Comparison of ENCODE assay signal across 9 cellular contexts in genomic region chr11:6608011-6608410, GRCh38. TPM values are rescaled to one million over a fixed set of nuclear protein-coding genes. Genes with fewer than 3 reads are reported as not detected.
A peak's percentile ranks its signal among the peaks of the same experiment; 100 is the strongest.
DNase-seq lines count a peak whose midpoint lies in the region; ATAC-seq, FAIRE-seq and TF ChIP-seq lines count a peak whose summit lies in the region.
"Had no signal": no experiment of that assay in that cellular context is flagged by ENCODE, and none has a peak within 500 bp of the region (broad histone marks: within the 10 kb centered on the region; RNA-seq: fewer than 3 reads in every experiment).

No MANE protein-coding gene starts in this region.

- peaks cover 15% of the 10 kb centered on the region for H3K4me1 Mint-ChIP-seq in CD14-positive monocyte

- H3K4me2 ChIP-seq in H1 (ENCODE audit: insufficient read depth in 1 of 2, low read depth in 2 of 2, low read length in 2 of 2): no peak overlapping the region
- H3K4me2 ChIP-seq in trophoblast cell (ENCODE audit: low read length): no peak overlapping the region

- DNase-seq in CD14-positive monocyte (ENCODE audit: low spot score) (no peak), NB4 (ENCODE audit: low read depth) (no peak), H1 (ENCODE audit: low read depth in 1 of 2, low spot score in 2 of 2) (peak in 1 of 2 experiments; percentile 20), trophoblast cell (peak; percentile 64 to 75), cerebellum (ENCODE audit: low spot score) (no peak), NCI-H146 treated with DMSO at 0.1 percent for 48 hours (lab: John Stamatoyannopoulos, UW; ENCODE audit: unreplicated experiment) (no peak)
- no peak for DNase-seq in stimulated activated CD4-positive, alpha-beta T cell treated with anti-CD3 and anti-CD28 coated beads, Interleukin-2, amount 100 ng/mL, for 48 hours
- DNase-seq: cortex of kidney had no signal

- H2BK5ac ChIP-seq in H1 (ENCODE audit: low read depth, low read length): peak overlapping the region; percentile 15; the same call in 1 of the 2 replicates
- peak overlapping the region; percentile 65 for H2BK5ac ChIP-seq in trophoblast cell (ENCODE audit: low read depth, low read length, poor library complexity)

- no peak overlapping the region for H2BK20ac ChIP-seq in H1 (ENCODE audit: low read length)

- CTCF ChIA-PET in H1 (lab: Charles Lee; ENCODE audit: partially characterized antibody): interaction anchor here (1.0 to 2.2 kb wide), 2 partner anchors 10 to 40 kb away, joined by 4 to 10 read pairs; partner anchors contain the start of gene TPP1

- H3K36me3 Mint-ChIP-seq in CD14-positive monocyte: peaks cover 42 to 54% of the 10 kb centered on the region in 2 donors

- peak overlapping the region in 6 of 7 donors; percentile 4 to 88 (median 61) for H3K27ac Mint-ChIP-seq in CD14-positive monocyte

- H3K27ac ChIP-seq in H1 (ENCODE audit: low read depth, low read length) (peak overlapping the region; percentile 9; the same call in 1 of the 2 replicates), trophoblast cell (ENCODE audit: low read depth, low read length) (peak overlapping the region; percentile 86)

- intact Hi-C loops in CD14-positive monocyte (cut with micrococcal nuclease): loop anchor here in 1 of 2 donors (10.0 kb wide), 1 partner anchor 123 kb away; the partner anchor contains the start of genes ARFIP2 and TIMM10B

- no peaks in the 10 kb centered on the region for H3K9me3 Mint-ChIP-seq in CD14-positive monocyte

- peak overlapping the region; percentile 16 for H3K4me3 ChIP-seq in NB4 (ENCODE audit: low read depth, low read length)
- H3K4me3 ChIP-seq in H1 (ENCODE audit: extremely low read depth in 1 of 4, insufficient read depth in 2 of 4, low read depth in 3 of 4, low read length in 4 of 4): no peak overlapping the region
- H3K4me3 ChIP-seq in trophoblast cell (ENCODE audit: low read depth, low read length): no peak overlapping the region

- H3K36me3 ChIP-seq in H1 (ENCODE audit: control insufficient read depth in 2 of 4, insufficient read depth in 4 of 4, low read length in 3 of 4): peaks cover 17 to 36% (median 31%) of the 10 kb centered on the region in 4 experiments
- H3K36me3 ChIP-seq in trophoblast cell (ENCODE audit: control insufficient read depth in 1 of 2, insufficient read depth in 2 of 2, low read length in 2 of 2): peaks cover 38 to 40% of the 10 kb centered on the region in 2 experiments

- peaks cover 20% of the 10 kb centered on the region for H3K23me2 ChIP-seq in H1 (ENCODE audit: low read depth, low read length)

- H3K27me3 ChIP-seq in H1 (replicated peaks in 1 of 4; ENCODE audit: control insufficient read depth in 3 of 4, extremely low read depth in 1 of 4, insufficient read depth in 3 of 4, low read length in 3 of 4) (no peaks in the 10 kb centered on the region), trophoblast cell (ENCODE audit: insufficient read depth, low read length) (no peaks in the 10 kb centered on the region)

- POLR2A ChIA-PET in H1 (lab: Charles Lee; ENCODE audit: partially characterized antibody): interaction anchor here (1.3 to 4.8 kb wide), 12 partner anchors 8 to 131 kb away, joined by 3 to 31 read pairs (median 4); partner anchors contain the start of gene TPP1

- no peak overlapping the region for H4K12ac ChIP-seq in trophoblast cell (ENCODE audit: low read depth, low read length)

- H4K20me1 ChIP-seq in H1 (replicated peaks in 1 of 2; ENCODE audit: control insufficient read depth in 1 of 2, insufficient read depth in 2 of 2, low read length in 2 of 2): no peaks in the 10 kb centered on the region

- H3K18ac ChIP-seq in H1 (ENCODE audit: extremely low read depth, low read length) (no peak overlapping the region), trophoblast cell (ENCODE audit: low read length) (peak overlapping the region; percentile 55)

- H3K9ac ChIP-seq in H1 (replicated peaks in 1 of 4; ENCODE audit: extremely low read depth in 1 of 4, low read depth in 3 of 4, low read length in 3 of 4): no peak overlapping the region
- no peak overlapping the region for H3K9ac ChIP-seq in trophoblast cell (ENCODE audit: low read length)

- ATAC-seq in GM21526 (IDR thresholded peaks at IDR 0.05; ENCODE audit: low FRiP score, unreplicated experiment): no peak

- no peak for FAIRE-seq in H1 (lab: Jason Lieb, UNC)

- H3K9me3 ChIP-seq in H1 (ENCODE audit: insufficient read depth in 2 of 2, low read depth in 1 of 2, low read length in 1 of 2) (no peaks in the 10 kb centered on the region), trophoblast cell (ENCODE audit: insufficient read depth, low read depth, low read length) (no peaks in the 10 kb centered on the region)

- no peak overlapping the region for H2AFZ ChIP-seq in H1 (ENCODE audit: low read length)
- H2AFZ ChIP-seq in trophoblast cell (ENCODE audit: insufficient read depth, low read length, poor library complexity): no peak overlapping the region

- no peaks in the 10 kb centered on the region for H3K27me3 Mint-ChIP-seq in CD14-positive monocyte (ENCODE audit: low read depth in 3 of 3)

- H2AK5ac ChIP-seq in H1 (ENCODE audit: low read depth, low read length) (no peak overlapping the region), trophoblast cell (ENCODE audit: low read length) (peak overlapping the region; percentile 86)

- no peak overlapping the region for H2BK15ac ChIP-seq in H1 (ENCODE audit: low read length)

- TF ChIP-seq EP300 in H1 (IDR thresholded peaks at IDR 0.05; ENCODE audit: borderline replicate concordance in 1 of 2, low read depth in 2 of 2, low read length in 2 of 2): no peak

- H2BK12ac ChIP-seq in H1 (ENCODE audit: low read depth, low read length) (no peak overlapping the region), trophoblast cell (ENCODE audit: low read length) (peak overlapping the region; percentile 51)

- H3K23ac ChIP-seq in H1 (ENCODE audit: insufficient read length): no peak overlapping the region
- H3K23ac ChIP-seq in trophoblast cell (ENCODE audit: low read length): no peak overlapping the region

- H4K91ac ChIP-seq in H1 (replicated peaks; ENCODE audit: insufficient read length, low read length) (no peak overlapping the region), trophoblast cell (ENCODE audit: low read depth, low read length) (peak overlapping the region; percentile 74)

- no peak overlapping the region for H2BK120ac ChIP-seq in H1 (replicated peaks; ENCODE audit: low read depth, low read length)
- H2BK120ac ChIP-seq in trophoblast cell (ENCODE audit: insufficient read depth, low read length, poor library complexity): peak overlapping the region; percentile 26

- H4K5ac ChIP-seq in H1 (ENCODE audit: insufficient read length, low read depth, low read length): no peak overlapping the region

- H3K14ac ChIP-seq in H1 (ENCODE audit: insufficient read length) (no peak overlapping the region), trophoblast cell (ENCODE audit: low read length) (peak overlapping the region; percentile 77)

- H4K8ac ChIP-seq in H1 (ENCODE audit: extremely low read depth, insufficient read depth, low read length) (no peak overlapping the region), trophoblast cell (ENCODE audit: low read depth, low read length) (peak overlapping the region; percentile 32)

- H3K4ac ChIP-seq in H1 (replicated peaks; ENCODE audit: insufficient read length, low read depth, low read length) (no peak overlapping the region), trophoblast cell (ENCODE audit: low read depth, low read length) (peak overlapping the region; percentile 45)

- no peak for TF ChIP-seq POLR2A in NB4 (IDR thresholded peaks at IDR 0.05; ENCODE audit: extremely low read depth, insufficient read length)
- peak in 1 of 2 experiments; percentile 34; a peak in 2 of 3 replicates for TF ChIP-seq POLR2A in H1 (IDR thresholded peaks at IDR 0.05; ENCODE audit: control extremely low read depth in 1 of 2, low read depth in 2 of 2, low read length in 2 of 2)

- 91% methylated on average over 9 of the region's 9 CpGs; no CpG with 5 or more reads in 1 of the 2 experiments for WGBS in H1 (ENCODE audit: extremely low coverage in 1 of 2, insufficient coverage in 1 of 2, insufficient read length in 1 of 2, insufficient replicate concordance in 2 of 2, low coverage in 1 of 2, low lambda C conversion rate in 2 of 2, missing lambda C conversion rate in 1 of 2), 2 experiments
- WGBS in trophoblast cell (ENCODE audit: extremely low coverage, insufficient coverage, insufficient read length): no CpG with 5 or more reads among the region's 9 CpGs

- H3K4me3 Mint-ChIP-seq in CD14-positive monocyte: no peak overlapping the region

- peaks cover 0 to 43% of the 10 kb centered on the region in 2 experiments; a peak in 3 of 4 replicates for H3K79me2 ChIP-seq in H1 (ENCODE audit: control insufficient read depth in 1 of 2, insufficient read depth in 2 of 2, low read length in 2 of 2)
- peaks cover 29% of the 10 kb centered on the region for H3K79me2 ChIP-seq in trophoblast cell (ENCODE audit: control insufficient read depth, insufficient read depth, low read length, poor library complexity)

- peaks cover 4 to 25% (median 12%) of the 10 kb centered on the region in 4 experiments for H3K4me1 ChIP-seq in H1 (replicated peaks in 1 of 4; ENCODE audit: control insufficient read depth in 3 of 4, insufficient read depth in 4 of 4, low read length in 3 of 4)
- peaks cover 12 to 29% of the 10 kb centered on the region in 2 experiments for H3K4me1 ChIP-seq in trophoblast cell (ENCODE audit: control insufficient read depth in 1 of 2, insufficient read depth in 2 of 2, low read length in 2 of 2)

- TF ChIP-seq RAD21 in H1 (IDR thresholded peaks at IDR 0.05 in 1 of 2, conservative IDR thresholded peaks at IDR 0.05 in 1 of 2; ENCODE audit: low read depth in 2 of 2, low read length in 2 of 2): no peak

- TF ChIP-seq CTCF in CD14-positive monocyte (IDR thresholded peaks at IDR 0.05): no peak
- TF ChIP-seq CTCF in NB4 (IDR thresholded peaks at IDR 0.05; ENCODE audit: low read depth, low read length): no peak
- no peak for TF ChIP-seq CTCF in H1 (IDR thresholded peaks at IDR 0.05; ENCODE audit: control extremely low read depth in 1 of 3, insufficient read depth in 1 of 3, low read depth in 1 of 3, low read length in 3 of 3)

- H3K79me1 ChIP-seq in H1 (ENCODE audit: low read depth, low read length): peaks cover 5% of the 10 kb centered on the region; the same call in 1 of the 2 replicates
- peaks cover 38% of the 10 kb centered on the region for H3K79me1 ChIP-seq in trophoblast cell (ENCODE audit: low read length)

- H3K56ac ChIP-seq in H1 (replicated peaks; ENCODE audit: insufficient read length, low read depth, low read length): no peak overlapping the region

RNA-seq across cellular contexts. Expression of gene TAF10, which starts 4.0 kb away (rescaled TPM):
- 100 to 1,000 TPM; 232 to 233 TPM for polyA plus RNA-seq in CD14-positive monocyte
- 128 and 153 TPM in 2 replicates for total RNA-seq in H1 (2021; fragmentation: NEBNext Ultra II Directional; extraction: Animal tissue kit (Norgen Biotek cat#: 25700))
- polyA plus RNA-seq in H1 (2011; rRNA removed): 213 and 242 TPM in 2 replicates
- 166 TPM for polyA plus RNA-seq in H1 (2011; cell fraction: cytosol; rRNA removed)
- polyA plus RNA-seq in H1 (2011; cell fraction: nucleus; rRNA removed): 334 TPM
- polyA plus RNA-seq in H1 (2012, experiment 1 of 2): 232 to 283 TPM (median 269 TPM) in 4 replicates
- 61.1 TPM for polyA plus RNA-seq in H1 (2012, experiment 2 of 2)
- polyA plus RNA-seq in H1 (2013, experiment 1 of 2): 237 TPM
- 233 TPM for polyA plus RNA-seq in H1 (2013, experiment 2 of 2)
- 83.0 and 89.5 TPM in 2 replicates for polyA minus RNA-seq in H1 (2011; rRNA and poly(A)+ RNA removed)
- 58.3 TPM for polyA minus RNA-seq in H1 (2011; cell fraction: cytosol; rRNA and poly(A)+ RNA removed)
- polyA minus RNA-seq in H1 (2011; cell fraction: nucleus; rRNA and poly(A)+ RNA removed): 50.7 TPM
- 182 and 188 TPM in 2 replicates for polyA plus RNA-seq in trophoblast cell (2013)
- 11.3 TPM for total RNA-seq in cerebellum

RNA-seq across cellular contexts. Expression of gene ILK, which starts 4.4 kb away (rescaled TPM):
- polyA plus RNA-seq in CD14-positive monocyte: 100 to 1,000 TPM; 250 to 271 TPM
- total RNA-seq in H1 (2021; fragmentation: NEBNext Ultra II Directional; extraction: Animal tissue kit (Norgen Biotek cat#: 25700)): 91.4 and 103 TPM in 2 replicates
- 117 and 132 TPM in 2 replicates for polyA plus RNA-seq in H1 (2011; rRNA removed)
- 123 TPM for polyA plus RNA-seq in H1 (2011; cell fraction: cytosol; rRNA removed)
- 135 TPM for polyA plus RNA-seq in H1 (2011; cell fraction: nucleus; rRNA removed)
- 95.0 to 112 TPM (median 104 TPM) in 4 replicates for polyA plus RNA-seq in H1 (2012, experiment 1 of 2)
- polyA plus RNA-seq in H1 (2012, experiment 2 of 2): 121 TPM
- polyA plus RNA-seq in H1 (2013, experiment 1 of 2): 98.3 TPM
- polyA plus RNA-seq in H1 (2013, experiment 2 of 2): 97.4 TPM
- 132 and 144 TPM in 2 replicates for polyA minus RNA-seq in H1 (2011; rRNA and poly(A)+ RNA removed)
- 74.0 TPM for polyA minus RNA-seq in H1 (2011; cell fraction: cytosol; rRNA and poly(A)+ RNA removed)
- 78.7 TPM for polyA minus RNA-seq in H1 (2011; cell fraction: nucleus; rRNA and poly(A)+ RNA removed)
- 231 and 245 TPM in 2 replicates for polyA plus RNA-seq in trophoblast cell (2013)
- total RNA-seq in cerebellum: 45.5 TPM

RNA-seq across cellular contexts. Expression of gene RRP8, which starts 4.6 kb away (rescaled TPM):
- polyA plus RNA-seq in CD14-positive monocyte: 10 to 100 TPM; 11.9 to 14.1 TPM
- total RNA-seq in H1 (2021; fragmentation: NEBNext Ultra II Directional; extraction: Animal tissue kit (Norgen Biotek cat#: 25700)): 14.9 and 15.4 TPM in 2 replicates
- 3.6 and 4.2 TPM in 2 replicates for polyA plus RNA-seq in H1 (2011; rRNA removed)
- polyA plus RNA-seq in H1 (2011; cell fraction: cytosol; rRNA removed): 4.0 TPM
- polyA plus RNA-seq in H1 (2011; cell fraction: nucleus; rRNA removed): 7.9 TPM
- polyA plus RNA-seq in H1 (2012, experiment 1 of 2): 10.3 to 11.8 TPM (median 10.6 TPM) in 4 replicates
- 16.3 TPM for polyA plus RNA-seq in H1 (2012, experiment 2 of 2)
- polyA plus RNA-seq in H1 (2013, experiment 1 of 2): 14.9 TPM
- polyA plus RNA-seq in H1 (2013, experiment 2 of 2): 14.9 TPM
- polyA minus RNA-seq in H1 (2011; rRNA and poly(A)+ RNA removed): 6.3 and 7.1 TPM in 2 replicates
- 6.8 TPM for polyA minus RNA-seq in H1 (2011; cell fraction: cytosol; rRNA and poly(A)+ RNA removed)
- 13.5 TPM for polyA minus RNA-seq in H1 (2011; cell fraction: nucleus; rRNA and poly(A)+ RNA removed)
- polyA plus RNA-seq in trophoblast cell (2013): 21.8 and 22.0 TPM in 2 replicates
- total RNA-seq in cerebellum: 16.9 TPM

RNA-seq across cellular contexts. Expression of gene TPP1, which starts 11.2 kb away (rescaled TPM):
- polyA plus RNA-seq in CD14-positive monocyte (100 to 1,000 TPM; 218 to 359 TPM), H1 (2011; rRNA removed) (58.4 and 77.5 TPM in 2 replicates)
- 34.9 and 36.1 TPM in 2 replicates for total RNA-seq in H1 (2021; fragmentation: NEBNext Ultra II Directional; extraction: Animal tissue kit (Norgen Biotek cat#: 25700))
- 38.3 TPM for polyA plus RNA-seq in H1 (2011; cell fraction: cytosol; rRNA removed)
- 70.7 TPM for polyA plus RNA-seq in H1 (2011; cell fraction: nucleus; rRNA removed)
- 36.5 to 45.0 TPM (median 42.0 TPM) in 4 replicates for polyA plus RNA-seq in H1 (2012, experiment 1 of 2)
- polyA plus RNA-seq in H1 (2012, experiment 2 of 2): 33.6 TPM
- polyA plus RNA-seq in H1 (2013, experiment 1 of 2): 95.4 TPM
- 91.6 TPM for polyA plus RNA-seq in H1 (2013, experiment 2 of 2)
- polyA minus RNA-seq in H1 (2011; rRNA and poly(A)+ RNA removed): 51.8 and 55.5 TPM in 2 replicates
- polyA minus RNA-seq in H1 (2011; cell fraction: cytosol; rRNA and poly(A)+ RNA removed): 59.5 TPM
- 39.6 TPM for polyA minus RNA-seq in H1 (2011; cell fraction: nucleus; rRNA and poly(A)+ RNA removed)
- polyA plus RNA-seq in trophoblast cell (2013): 116 and 121 TPM in 2 replicates
- 19.1 TPM for total RNA-seq in cerebellum

RNA-seq across cellular contexts. Expression of gene DCHS1, which starts 47.6 kb away (rescaled TPM):
- polyA plus RNA-seq in CD14-positive monocyte: under 1 TPM; 0.01 to 0.02 TPM
- total RNA-seq in H1 (2021; fragmentation: NEBNext Ultra II Directional; extraction: Animal tissue kit (Norgen Biotek cat#: 25700)): 10.5 and 11.3 TPM in 2 replicates
- polyA plus RNA-seq in H1 (2011; rRNA removed): 8.2 and 8.9 TPM in 2 replicates
- 3.2 TPM for polyA plus RNA-seq in H1 (2011; cell fraction: cytosol; rRNA removed)
- 15.6 TPM for polyA plus RNA-seq in H1 (2011; cell fraction: nucleus; rRNA removed)
- 3.9 to 8.0 TPM (median 7.0 TPM) in 4 replicates for polyA plus RNA-seq in H1 (2012, experiment 1 of 2)
- 5.8 TPM for polyA plus RNA-seq in H1 (2012, experiment 2 of 2)
- 7.3 TPM for polyA plus RNA-seq in H1 (2013, experiment 1 of 2)
- 5.6 TPM for polyA plus RNA-seq in H1 (2013, experiment 2 of 2)
- 16.6 and 19.1 TPM in 2 replicates for polyA minus RNA-seq in H1 (2011; rRNA and poly(A)+ RNA removed)
- polyA minus RNA-seq in H1 (2011; cell fraction: cytosol; rRNA and poly(A)+ RNA removed): 9.2 TPM
- polyA minus RNA-seq in H1 (2011; cell fraction: nucleus; rRNA and poly(A)+ RNA removed): 13.0 TPM
- polyA plus RNA-seq in trophoblast cell (2013): 1.7 and 1.9 TPM in 2 replicates
- 62.2 TPM for total RNA-seq in cerebellum

Comparison
In these comparisons a context has a peak if more than half of its experiments do, and no peak if none do; other contexts are left out.
1. DNase-seq: peak in trophoblast cell (2 of 2); none in CD14-positive monocyte (single experiment), NB4 (single experiment), cerebellum (single experiment), stimulated activated CD4-positive, alpha-beta T cell treated with anti-CD3 and anti-CD28 coated beads, Interleukin-2, amount 100 ng/mL, for 48 hours (0 of 2) and NCI-H146 treated with DMSO at 0.1 percent for 48 hours (single experiment).
2. RNA of gene TAF10, which starts 4.0 kb away (total RNA-seq): 128 to 153 TPM in H1; 11.3 TPM in cerebellum (single experiment); every median in the first group is over 10 times any median in the second.